8 cellular contexts compared by ENCODE assay signal in genomic region chr5:43110606-43111170, GRCh38. TPM values are rescaled to one million over a fixed set of nuclear protein-coding genes. Genes with fewer than 3 reads are reported as not detected.
A peak's percentile ranks its signal among the peaks of the same experiment; 100 is the strongest.
DNase-seq lines count a peak whose midpoint lies in the region; ATAC-seq and TF ChIP-seq lines count a peak whose summit lies in the region.

No MANE protein-coding gene starts in this region.

- H3K36me3 Mint-ChIP-seq in endodermal cell (ENCODE audit: low read depth), result no peaks in the 10 kb centered on the region

- no peak for ATAC-seq in left ventricle myocardium superior
- ATAC-seq in SK-N-SH treated with all-trans-retinoic acid at 6 μM for 48 hours, result peak; percentile 71

- TF ChIP-seq CTCF in left ventricle myocardium inferior (IDR thresholded peaks at IDR 0.05; ENCODE audit: borderline replicate concordance) (peak; percentile 13), endodermal cell (conservative IDR thresholded peaks at IDR 0.05) (peak; percentile 72), transverse colon (IDR thresholded peaks at IDR 0.05) (peak in 4 of 5 experiments; percentile 39 to 50 (median 44))

- no peak overlapping the region for H3K4me3 Mint-ChIP-seq in endodermal cell

- H3K9me3 ChIP-seq in left ventricle myocardium inferior (replicated peaks), result no peaks in the 10 kb centered on the region
- no peaks in the 10 kb centered on the region for H3K9me3 ChIP-seq in endodermal cell (ENCODE audit: control insufficient read depth, low read length)
- no peaks in the 10 kb centered on the region for H3K9me3 ChIP-seq in transverse colon

- H3K4me3 ChIP-seq in left ventricle myocardium inferior, result no peak overlapping the region
- no peak overlapping the region for H3K4me3 ChIP-seq in endodermal cell (ENCODE audit: low read length)
- H3K4me3 ChIP-seq in transverse colon, result no peak overlapping the region

- H3K27ac Mint-ChIP-seq in endodermal cell, result no peak overlapping the region

- no peak for TF ChIP-seq EP300 in transverse colon (IDR thresholded peaks at IDR 0.05; ENCODE audit: low read depth)

- TF ChIP-seq POLR2A in transverse colon (IDR thresholded peaks at IDR 0.05), result no peak

- DNase-seq in left ventricle myocardium inferior (no peak), left ventricle myocardium superior (no peak), endodermal cell (peak; percentile 72), transverse colon (peak; percentile 44), NCI-H1930 (lab: John Stamatoyannopoulos, UW) (no peak), A172 (ENCODE audit: low spot score) (no peak), NCI-H187 treated with DMSO at 0.1 percent for 48 hours (lab: John Stamatoyannopoulos, UW) (no peak)

- no peaks in the 10 kb centered on the region for H3K27me3 Mint-ChIP-seq in endodermal cell (ENCODE audit: insufficient read depth)

- no peaks in the 10 kb centered on the region for H3K4me1 Mint-ChIP-seq in endodermal cell

- 68 to 71% methylated on average over 3 to 5 of the region's 5 CpGs for WGBS in endodermal cell (ENCODE audit: insufficient coverage in 1 of 2, insufficient read length in 1 of 2), 2 experiments
- 26 to 43% methylated on average over 3 to 5 of the region's 5 CpGs for WGBS in transverse colon (ENCODE audit: low coverage in 1 of 2), 2 donors

- peaks cover 3% of the 10 kb centered on the region for H3K9me3 Mint-ChIP-seq in endodermal cell

- in situ Hi-C loops in transverse colon (cut with MboI; ENCODE audit: low pct_ligation_motif_present in 1 of 4, low pct_unique_long_range_greater_than_20kb in 1 of 4, low sequenced_read_pairs in 3 of 4), result no loop called here

- H3K9ac ChIP-seq in endodermal cell (ENCODE audit: extremely low read depth, low read length, poor library complexity, severe bottlenecking), result no peak overlapping the region

- H3K27ac ChIP-seq in left ventricle myocardium inferior (replicated peaks) (no peak overlapping the region), endodermal cell (ENCODE audit: low read depth, low read length) (no peak overlapping the region), transverse colon (no peak overlapping the region)

- intact Hi-C loops in left ventricle myocardium inferior (cut with micrococcal nuclease), result no loop called here
- intact Hi-C loops in left ventricle myocardium superior (cut with micrococcal nuclease), result no loop called here
- intact Hi-C loops in transverse colon (cut with DNase I; ENCODE audit: low total_unique reads), result no loop called here

- peaks cover 4% of the 10 kb centered on the region for H3K4me1 ChIP-seq in left ventricle myocardium inferior
- no peaks in the 10 kb centered on the region for H3K4me1 ChIP-seq in endodermal cell (ENCODE audit: control insufficient read depth, insufficient read depth, low read length)
- peaks cover 0 to 5% (median 3%) of the 10 kb centered on the region in 4 donors for H3K4me1 ChIP-seq in transverse colon

- H3K27me3 ChIP-seq in left ventricle myocardium inferior (ENCODE audit: low read depth) (no peaks in the 10 kb centered on the region), endodermal cell (ENCODE audit: control insufficient read depth, insufficient read depth, low read length, poor library complexity, severe bottlenecking) (no peaks in the 10 kb centered on the region), transverse colon (no peaks in the 10 kb centered on the region)

- H3K36me3 ChIP-seq in left ventricle myocardium inferior, result no peaks in the 10 kb centered on the region
- H3K36me3 ChIP-seq in endodermal cell (ENCODE audit: control insufficient read depth, insufficient read depth, low read length), result no peaks in the 10 kb centered on the region
- no peaks in the 10 kb centered on the region for H3K36me3 ChIP-seq in transverse colon

TF ChIP-seq in SK-N-SH treated with all-trans-retinoic acid at 6 μM for 48 hours, 23 proteins besides CTCF, POLR2A, EP300 and RAD21:
- TF ChIP-seq ISL1 (CRISPR knock-in tag; IDR thresholded peaks at IDR 0.05) (no peak), POU6F1 (CRISPR knock-in tag; IDR thresholded peaks at IDR 0.05; ENCODE audit: borderline replicate concordance, low read depth) (no peak), ZC3H10 (CRISPR knock-in tag; IDR thresholded peaks at IDR 0.05) (no peak), ARNTL (CRISPR knock-in tag; IDR thresholded peaks at IDR 0.05; ENCODE audit: borderline replicate concordance, low read depth) (no peak), ZFP30 (CRISPR knock-in tag; IDR thresholded peaks at IDR 0.05) (no peak), ESRRG (CRISPR knock-in tag; IDR thresholded peaks at IDR 0.05) (no peak), SNAI2 (CRISPR knock-in tag; IDR thresholded peaks at IDR 0.05) (no peak), TSHZ2 (CRISPR knock-in tag; IDR thresholded peaks at IDR 0.05) (no peak), PATZ1 (CRISPR knock-in tag; IDR thresholded peaks at IDR 0.05; ENCODE audit: borderline replicate concordance) (no peak), ZNF565 (CRISPR knock-in tag; conservative IDR thresholded peaks at IDR 0.05; ENCODE audit: low read depth) (no peak), OSR1 (CRISPR knock-in tag; IDR thresholded peaks at IDR 0.05) (no peak), GLIS3 (CRISPR knock-in tag; IDR thresholded peaks at IDR 0.05) (no peak), RARB (CRISPR knock-in tag; IDR thresholded peaks at IDR 0.05) (no peak), ZNF70 (CRISPR knock-in tag; IDR thresholded peaks at IDR 0.05) (no peak)

RNA-seq across cellular contexts. Expression of gene ZNF131, which starts 10.0 kb away (rescaled TPM):
- total RNA-seq in left ventricle myocardium inferior (15.0 TPM), left ventricle myocardium superior (14.5 TPM), endodermal cell (10 to 100 TPM; 36.9 to 44.3 TPM), transverse colon (10 to 100 TPM in 3 of 4 donors, 1 to 10 TPM in 1; 9.8 to 37.6 (median 25.0) TPM)
- 37.5 TPM for polyA plus RNA-seq in endodermal cell (2013, experiment 1 of 2)
- polyA plus RNA-seq in endodermal cell (2013, experiment 2 of 2), result 39.8 TPM
- 33.2 and 46.2 TPM in 2 replicates for total RNA-seq in A172 (2014; rRNA removed; shearing (Covaris generic))

Comparison
In these comparisons a context has a peak if more than half of its experiments do, and no peak if none do; other contexts are left out.
1. DNase-seq: peak in endodermal cell (single experiment) and transverse colon (single experiment); none in left ventricle myocardium inferior (single experiment), left ventricle myocardium superior (single experiment), NCI-H1930 (0 of 2), A172 (single experiment) and NCI-H187 treated with DMSO at 0.1 percent for 48 hours (single experiment).
2. CTCF ChIP-seq: peak in every context shown above with its lines; median percentile 72 in endodermal cell; 44 in transverse colon; 13 in left ventricle myocardium inferior.